Comparison of ENCODE assay signal across 9 cellular contexts in genomic region chr7:44348300-44348699, GRCh38. TPM values are rescaled to one million over a fixed set of nuclear protein-coding genes. Genes with fewer than 3 reads are reported as not detected.
DNase-seq lines count a peak whose midpoint lies in the region; ATAC-seq and TF ChIP-seq lines count a peak whose summit lies in the region.
"Had no signal": no experiment of that assay in that cellular context is flagged by ENCODE, and none has a peak within 500 bp of the region (broad histone marks: within the 10 kb centered on the region; RNA-seq: fewer than 3 reads in every experiment).

No MANE protein-coding gene starts in this region.

- no peaks in the 10 kb centered on the region for H3K4me1 ChIP-seq in OCI-LY7 (ENCODE audit: insufficient read depth, low read length, poor library complexity, severe bottlenecking)
- H3K4me1 ChIP-seq in transverse colon: no peaks in the 10 kb centered on the region

- WGBS in transverse colon (ENCODE audit: low coverage in 1 of 2), 2 donors: 77% methylated on average over 2 of the region's 2 CpGs; no CpG with 5 or more reads in 1 of the 2 donors

- H3K27me3 ChIP-seq in GM06990 (replicated peaks; ENCODE audit: control insufficient read depth, insufficient read depth, low read length): no peaks in the 10 kb centered on the region
- H3K27me3 ChIP-seq in transverse colon: peaks cover 7% of the 10 kb centered on the region

- H3K4me3 ChIP-seq in GM06990 (replicated peaks; ENCODE audit: low read depth, low read length): no peak overlapping the region
- no peak overlapping the region for H3K4me3 ChIP-seq in OCI-LY7 (ENCODE audit: low read depth, low read length, poor library complexity, severe bottlenecking)
- no peak overlapping the region for H3K4me3 ChIP-seq in fibroblast of mammary gland (ENCODE audit: control insufficient read depth, low read depth, low read length)
- no peak overlapping the region for H3K4me3 ChIP-seq in transverse colon

- no peaks in the 10 kb centered on the region for H3K9me2 ChIP-seq in OCI-LY7 (ENCODE audit: insufficient read depth, low read length)

- no peaks in the 10 kb centered on the region for H3K4me1 Mint-ChIP-seq in activated T-cell treated with anti-CD3 and anti-CD28 coated beads, Interleukin-2, amount 50 U/mL, for 4 hours (ENCODE audit: low read depth)
- H3K4me1 Mint-ChIP-seq in activated T-cell treated with anti-CD3 and anti-CD28 coated beads, Interleukin-2, amount 50 U/mL, for 24 hours (ENCODE audit: low read depth): no peaks in the 10 kb centered on the region

- ATAC-seq in activated T-cell treated with anti-CD3 and anti-CD28 coated beads, Interleukin-2, amount 50 U/mL, for 4 hours: no peak

- peaks cover 12% of the 10 kb centered on the region for H3K9me3 Mint-ChIP-seq in activated T-cell treated with anti-CD3 and anti-CD28 coated beads, Interleukin-2, amount 50 U/mL, for 4 hours
- H3K9me3 Mint-ChIP-seq in activated T-cell treated with anti-CD3 and anti-CD28 coated beads, Interleukin-2, amount 50 U/mL, for 24 hours: peaks cover 2% of the 10 kb centered on the region
- H3K9me3 Mint-ChIP-seq: natural killer cell treated with Interleukin-12 subunit alpha and Interleukin-12 subunit beta and Interleukin-15 and Interleukin-18, amount 100 ng/mL, for 72 hours had no signal

- intact Hi-C loops in OCI-LY7 (cut with micrococcal nuclease; ENCODE audit: unreplicated experiment): loop anchor here (1.0 kb wide), 2 partner anchors 129 to 217 kb away; no protein-coding TSS in a partner anchor
- intact Hi-C loops in transverse colon (cut with DNase I; ENCODE audit: low total_unique reads): no loop called here

- no peak overlapping the region for H3K27ac ChIP-seq in OCI-LY7 (ENCODE audit: low read depth, low read length, poor library complexity, severe bottlenecking)
- H3K27ac ChIP-seq in transverse colon: no peak overlapping the region

- no peak for TF ChIP-seq EP300 in transverse colon (IDR thresholded peaks at IDR 0.05; ENCODE audit: low read depth)

- H3K4me3 Mint-ChIP-seq in activated T-cell treated with anti-CD3 and anti-CD28 coated beads, Interleukin-2, amount 50 U/mL, for 4 hours: no peak overlapping the region
- H3K4me3 Mint-ChIP-seq in activated T-cell treated with anti-CD3 and anti-CD28 coated beads, Interleukin-2, amount 50 U/mL, for 24 hours: no peak overlapping the region
- H3K4me3 Mint-ChIP-seq: natural killer cell treated with Interleukin-12 subunit alpha and Interleukin-12 subunit beta and Interleukin-15 and Interleukin-18, amount 100 ng/mL, for 72 hours had no signal

- H3K79me2 ChIP-seq in OCI-LY7 (ENCODE audit: insufficient read depth, low read depth, low read length): no peaks in the 10 kb centered on the region

- in situ Hi-C loops in transverse colon (cut with MboI; ENCODE audit: low pct_ligation_motif_present in 1 of 4, low pct_unique_long_range_greater_than_20kb in 1 of 4, low sequenced_read_pairs in 3 of 4): no loop called here

- H4K20me1 ChIP-seq in OCI-LY7 (ENCODE audit: insufficient read depth, low read length): no peaks in the 10 kb centered on the region

- H3K36me3 ChIP-seq in GM06990 (ENCODE audit: control insufficient read depth, insufficient read depth, low read length) (no peaks in the 10 kb centered on the region), OCI-LY7 (ENCODE audit: insufficient read depth, low read length) (no peaks in the 10 kb centered on the region), transverse colon (no peaks in the 10 kb centered on the region)

- H3K4me2 ChIP-seq in OCI-LY7 (ENCODE audit: low read length): no peak overlapping the region

- BruUV-seq in OCI-LY7 (replicated peaks; lab: Mats Ljungman, UMichigan): no TSS peak

- H2AFZ ChIP-seq in OCI-LY7 (ENCODE audit: low read length): no peak overlapping the region

- peaks cover 13% of the 10 kb centered on the region for H3K27me3 Mint-ChIP-seq in activated T-cell treated with anti-CD3 and anti-CD28 coated beads, Interleukin-2, amount 50 U/mL, for 4 hours (ENCODE audit: low read depth)
- H3K27me3 Mint-ChIP-seq in activated T-cell treated with anti-CD3 and anti-CD28 coated beads, Interleukin-2, amount 50 U/mL, for 24 hours: peaks cover 4% of the 10 kb centered on the region

- peak; percentile 61 for TF ChIP-seq CTCF in GM06990 (IDR thresholded peaks at IDR 0.05; ENCODE audit: insufficient read depth, low read length, poor library complexity, severe bottlenecking)
- peak; percentile 80 for TF ChIP-seq CTCF in OCI-LY7 (conservative IDR thresholded peaks at IDR 0.05; ENCODE audit: low read length)
- TF ChIP-seq CTCF in fibroblast of mammary gland (conservative IDR thresholded peaks at IDR 0.05; ENCODE audit: control insufficient read depth, insufficient read depth, low read depth, low read length): peak; percentile 47
- TF ChIP-seq CTCF in transverse colon (IDR thresholded peaks at IDR 0.05): no peak

- H3K36me3 Mint-ChIP-seq in activated T-cell treated with anti-CD3 and anti-CD28 coated beads, Interleukin-2, amount 50 U/mL, for 4 hours (ENCODE audit: insufficient read depth): no peaks in the 10 kb centered on the region
- H3K36me3 Mint-ChIP-seq in activated T-cell treated with anti-CD3 and anti-CD28 coated beads, Interleukin-2, amount 50 U/mL, for 24 hours (ENCODE audit: low read depth): no peaks in the 10 kb centered on the region
- H3K36me3 Mint-ChIP-seq: natural killer cell treated with Interleukin-12 subunit alpha and Interleukin-12 subunit beta and Interleukin-15 and Interleukin-18, amount 100 ng/mL, for 72 hours had no signal

- no peak overlapping the region for H3K27ac Mint-ChIP-seq in activated T-cell treated with anti-CD3 and anti-CD28 coated beads, Interleukin-2, amount 50 U/mL, for 24 hours
- H3K27ac Mint-ChIP-seq: natural killer cell treated with Interleukin-12 subunit alpha and Interleukin-12 subunit beta and Interleukin-15 and Interleukin-18, amount 100 ng/mL, for 72 hours had no signal

- DNase-seq in A172 (ENCODE audit: low spot score) (peak; percentile 31), GM06990 (ENCODE audit: extremely low read depth, insufficient read length) (no peak), OCI-LY7 (ENCODE audit: low spot score) (peak; percentile 73), fibroblast of mammary gland (ENCODE audit: low read depth) (peak; percentile 40), transverse colon (no peak), NCI-H2107 (lab: John Stamatoyannopoulos, UW) (no peak)
- no peak for DNase-seq in activated T-cell treated with anti-CD3 and anti-CD28 coated beads, Interleukin-2, amount 50 U/mL, for 4 hours
- no peak for DNase-seq in activated T-cell treated with anti-CD3 and anti-CD28 coated beads, Interleukin-2, amount 50 U/mL, for 24 hours

- CTCF ChIA-PET in OCI-LY7 (lab: Charles Lee; ENCODE audit: unreplicated experiment): interaction anchor here (0.8 to 1.2 kb wide), 2 partner anchors 30 to 187 kb away, joined by 3 to 4 read pairs; no protein-coding TSS in a partner anchor

- no peak for TF ChIP-seq POLR2A in transverse colon (IDR thresholded peaks at IDR 0.05)

- POLR2A ChIA-PET in OCI-LY7 (lab: Charles Lee): interaction anchor here (0.5 to 1.2 kb wide), 2 partner anchors 84 to 115 kb away, joined by 3 to 4 read pairs; no protein-coding TSS in a partner anchor

- H3K9me3 ChIP-seq in OCI-LY7 (ENCODE audit: low read length) (no peaks in the 10 kb centered on the region), transverse colon (no peaks in the 10 kb centered on the region)

RNA-seq across cellular contexts. Expression of gene CAMK2B, which starts 22.9 kb away (rescaled TPM):
- 1.9 and 3.1 TPM in 2 replicates for total RNA-seq in A172 (2014; rRNA removed; shearing (Covaris generic))
- 0.66 and 0.98 TPM in 2 replicates for total RNA-seq in OCI-LY7 (2014; rRNA removed; shearing (Covaris generic))
- total RNA-seq in OCI-LY7 (2022) (0.92 and 1.1 TPM in 2 replicates), transverse colon (1 to 10 TPM in 1 of 4 donors, under 1 TPM in 2, not detected in 1; 0.16 to 2.8 (median 0.27) TPM)
- total RNA-seq in activated T-cell treated with anti-CD3 and anti-CD28 coated beads, Interleukin-2, amount 50 U/mL, for 4 hours: 1 to 10 TPM in 2 of 3 donors, under 1 TPM in 1; 0.33 to 1.8 (median 1.6) TPM

Comparison
In these comparisons a context has a peak if more than half of its experiments do, and no peak if none do; other contexts are left out.
1. DNase-seq: peak in A172 (single experiment), OCI-LY7 (single experiment) and fibroblast of mammary gland (single experiment); none in GM06990 (single experiment), transverse colon (single experiment), activated T-cell treated with anti-CD3 and anti-CD28 coated beads, Interleukin-2, amount 50 U/mL, for 4 hours (single experiment), activated T-cell treated with anti-CD3 and anti-CD28 coated beads, Interleukin-2, amount 50 U/mL, for 24 hours (single experiment) and NCI-H2107 (single experiment).
2. CTCF ChIP-seq: peak in GM06990 (single experiment), OCI-LY7 (single experiment) and fibroblast of mammary gland (single experiment); none in transverse colon (0 of 5).